Comparison of ENCODE assay signal across 1 cellular context in genomic region chr7:129824291-129825004, GRCh38.
TF ChIP-seq lines count a peak whose summit lies in the region.

No MANE protein-coding gene starts in this region.

TF ChIP-seq in HepG2, 621 proteins besides CTCF, POLR2A, EP300 and RAD21 (continued from another document):
- no peak for TF ChIP-seq POGK (CRISPR knock-in tag; conservative IDR thresholded peaks at IDR 0.05)
- TF ChIP-seq, protein P1, sequence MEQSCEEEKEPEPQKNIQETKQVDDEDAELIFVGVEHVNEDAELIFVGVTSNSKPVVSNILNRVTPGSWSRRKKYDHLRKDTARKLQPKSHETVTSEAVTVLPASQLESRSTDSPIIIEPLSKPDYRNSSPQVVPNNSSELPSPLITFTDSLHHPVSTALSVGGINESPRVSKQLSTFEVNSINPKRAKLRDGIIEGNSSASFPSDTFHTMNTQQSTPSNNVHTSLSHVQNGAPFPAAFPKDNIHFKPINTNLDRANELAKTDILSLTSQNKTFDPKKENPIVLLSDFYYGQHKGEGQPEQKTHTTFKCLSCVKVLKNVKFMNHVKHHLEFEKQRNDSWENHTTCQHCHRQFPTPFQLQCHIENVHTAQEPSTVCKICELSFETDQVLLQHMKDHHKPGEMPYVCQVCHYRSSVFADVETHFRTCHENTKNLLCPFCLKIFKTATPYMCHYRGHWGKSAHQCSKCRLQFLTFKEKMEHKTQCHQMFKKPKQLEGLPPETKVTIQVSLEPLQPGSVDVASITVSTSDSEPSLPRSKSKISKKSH (CRISPR knock-in tag; IDR thresholded peaks at IDR 0.05; ENCODE audit: borderline replicate concordance), result 0 out of 2 replicates have a peak, but pooled peaks have one; percentile 9
- no peak for TF ChIP-seq ZNF326 (CRISPR knock-in tag; IDR thresholded peaks at IDR 0.05; ENCODE audit: borderline replicate concordance)
- TF ChIP-seq KDM3A (CRISPR knock-in tag; IDR thresholded peaks at IDR 0.05; ENCODE audit: low read depth), result peak; percentile 53; the same call in 1 of the 2 replicates
- no peak for TF ChIP-seq HNRNPK (IDR thresholded peaks at IDR 0.05; ENCODE audit: low read depth, low read length, poor library complexity, severe bottlenecking)
- TF ChIP-seq XRCC5 (optimal IDR thresholded peaks at IDR 0.05; ENCODE audit: low read length), result peak; percentile 31
- TF ChIP-seq MAX (IDR thresholded peaks at IDR 0.05), result no peak
- no peak for TF ChIP-seq FIP1L1 (IDR thresholded peaks at IDR 0.05; ENCODE audit: borderline replicate concordance, insufficient read depth, low read depth, low read length)
- no peak for TF ChIP-seq ZNF775 (CRISPR knock-in tag; IDR thresholded peaks at IDR 0.05; ENCODE audit: borderline replicate concordance)
- TF ChIP-seq, protein P2, sequence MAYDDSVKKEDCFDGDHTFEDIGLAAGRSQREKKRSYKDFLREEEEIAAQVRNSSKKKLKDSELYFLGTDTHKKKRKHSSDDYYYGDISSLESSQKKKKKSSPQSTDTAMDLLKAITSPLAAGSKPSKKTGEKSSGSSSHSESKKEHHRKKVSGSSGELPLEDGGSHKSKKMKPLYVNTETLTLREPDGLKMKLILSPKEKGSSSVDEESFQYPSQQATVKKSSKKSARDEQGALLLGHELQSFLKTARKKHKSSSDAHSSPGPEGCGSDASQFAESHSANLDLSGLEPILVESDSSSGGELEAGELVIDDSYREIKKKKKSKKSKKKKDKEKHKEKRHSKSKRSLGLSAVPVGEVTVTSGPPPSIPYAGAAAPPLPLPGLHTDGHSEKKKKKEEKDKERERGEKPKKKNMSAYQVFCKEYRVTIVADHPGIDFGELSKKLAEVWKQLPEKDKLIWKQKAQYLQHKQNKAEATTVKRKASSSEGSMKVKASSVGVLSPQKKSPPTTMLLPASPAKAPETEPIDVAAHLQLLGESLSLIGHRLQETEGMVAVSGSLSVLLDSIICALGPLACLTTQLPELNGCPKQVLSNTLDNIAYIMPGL (CRISPR knock-in tag; IDR thresholded peaks at IDR 0.05; ENCODE audit: borderline replicate concordance in 1 of 2, low read depth in 1 of 2), result no peak
- TF ChIP-seq FOXM1 (CRISPR knock-in tag; IDR thresholded peaks at IDR 0.05), result no peak
- TF ChIP-seq, protein P3, sequence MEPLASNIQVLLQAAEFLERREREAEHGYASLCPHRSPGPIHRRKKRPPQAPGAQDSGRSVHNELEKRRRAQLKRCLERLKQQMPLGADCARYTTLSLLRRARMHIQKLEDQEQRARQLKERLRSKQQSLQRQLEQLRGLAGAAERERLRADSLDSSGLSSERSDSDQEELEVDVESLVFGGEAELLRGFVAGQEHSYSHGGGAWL (CRISPR knock-in tag; IDR thresholded peaks at IDR 0.05), result no peak
- no peak for TF ChIP-seq ZNF607 (CRISPR knock-in tag; IDR thresholded peaks at IDR 0.05; ENCODE audit: borderline replicate concordance)
- TF ChIP-seq KLF16 (CRISPR knock-in tag; IDR thresholded peaks at IDR 0.05), result 0 out of 4 replicates have a peak, but pooled peaks of 1 of the 2 experiments have one; percentile 27
- no peak for TF ChIP-seq SMC3 (IDR thresholded peaks at IDR 0.05; ENCODE audit: low read length)
- no peak for TF ChIP-seq ARID5B (CRISPR knock-in tag; IDR thresholded peaks at IDR 0.05)
- TF ChIP-seq, protein P4, sequence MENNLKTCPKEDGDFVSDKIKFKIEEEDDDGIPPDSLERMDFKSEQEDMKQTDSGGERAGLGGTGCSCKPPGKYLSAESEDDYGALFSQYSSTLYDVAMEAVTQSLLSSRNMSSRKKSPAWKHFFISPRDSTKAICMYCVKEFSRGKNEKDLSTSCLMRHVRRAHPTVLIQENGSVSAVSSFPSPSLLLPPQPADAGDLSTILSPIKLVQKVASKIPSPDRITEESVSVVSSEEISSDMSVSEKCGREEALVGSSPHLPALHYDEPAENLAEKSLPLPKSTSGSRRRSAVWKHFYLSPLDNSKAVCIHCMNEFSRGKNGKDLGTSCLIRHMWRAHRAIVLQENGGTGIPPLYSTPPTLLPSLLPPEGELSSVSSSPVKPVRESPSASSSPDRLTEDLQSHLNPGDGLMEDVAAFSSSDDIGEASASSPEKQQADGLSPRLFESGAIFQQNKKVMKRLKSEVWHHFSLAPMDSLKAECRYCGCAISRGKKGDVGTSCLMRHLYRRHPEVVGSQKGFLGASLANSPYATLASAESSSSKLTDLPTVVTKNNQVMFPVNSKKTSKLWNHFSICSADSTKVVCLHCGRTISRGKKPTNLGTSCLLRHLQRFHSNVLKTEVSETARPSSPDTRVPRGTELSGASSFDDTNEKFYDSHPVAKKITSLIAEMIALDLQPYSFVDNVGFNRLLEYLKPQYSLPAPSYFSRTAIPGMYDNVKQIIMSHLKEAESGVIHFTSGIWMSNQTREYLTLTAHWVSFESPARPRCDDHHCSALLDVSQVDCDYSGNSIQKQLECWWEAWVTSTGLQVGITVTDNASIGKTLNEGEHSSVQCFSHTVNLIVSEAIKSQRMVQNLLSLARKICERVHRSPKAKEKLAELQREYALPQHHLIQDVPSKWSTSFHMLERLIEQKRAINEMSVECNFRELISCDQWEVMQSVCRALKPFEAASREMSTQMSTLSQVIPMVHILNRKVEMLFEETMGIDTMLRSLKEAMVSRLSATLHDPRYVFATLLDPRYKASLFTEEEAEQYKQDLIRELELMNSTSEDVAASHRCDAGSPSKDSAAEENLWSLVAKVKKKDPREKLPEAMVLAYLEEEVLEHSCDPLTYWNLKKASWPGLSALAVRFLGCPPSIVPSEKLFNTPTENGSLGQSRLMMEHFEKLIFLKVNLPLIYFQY (CRISPR knock-in tag; IDR thresholded peaks at IDR 0.05; ENCODE audit: borderline replicate concordance), result no peak
- no peak for TF ChIP-seq ZNF468 (CRISPR knock-in tag; IDR thresholded peaks at IDR 0.05)
- 0 out of 2 replicates have a peak, but pooled peaks have one; percentile 29 for TF ChIP-seq ZMYM4 (CRISPR knock-in tag; IDR thresholded peaks at IDR 0.05)
- no peak for TF ChIP-seq ZFP62 (CRISPR knock-in tag; IDR thresholded peaks at IDR 0.05)
- TF ChIP-seq ZZZ3 (CRISPR knock-in tag; IDR thresholded peaks at IDR 0.05; ENCODE audit: borderline replicate concordance), result no peak
- no peak for TF ChIP-seq PAX8 (CRISPR knock-in tag; IDR thresholded peaks at IDR 0.05; ENCODE audit: borderline replicate concordance)
- TF ChIP-seq RAD51 (IDR thresholded peaks at IDR 0.05; ENCODE audit: borderline replicate concordance), result no peak
- 0 out of 2 replicates have a peak, but pooled peaks have one; percentile 34 for TF ChIP-seq MTF2 (CRISPR knock-in tag; IDR thresholded peaks at IDR 0.05; ENCODE audit: borderline replicate concordance)
- 0 out of 2 replicates have a peak, but pooled peaks have one; percentile 30 for TF ChIP-seq ZNF724P (CRISPR knock-in tag; IDR thresholded peaks at IDR 0.05; ENCODE audit: borderline replicate concordance)
- TF ChIP-seq, protein P5, sequence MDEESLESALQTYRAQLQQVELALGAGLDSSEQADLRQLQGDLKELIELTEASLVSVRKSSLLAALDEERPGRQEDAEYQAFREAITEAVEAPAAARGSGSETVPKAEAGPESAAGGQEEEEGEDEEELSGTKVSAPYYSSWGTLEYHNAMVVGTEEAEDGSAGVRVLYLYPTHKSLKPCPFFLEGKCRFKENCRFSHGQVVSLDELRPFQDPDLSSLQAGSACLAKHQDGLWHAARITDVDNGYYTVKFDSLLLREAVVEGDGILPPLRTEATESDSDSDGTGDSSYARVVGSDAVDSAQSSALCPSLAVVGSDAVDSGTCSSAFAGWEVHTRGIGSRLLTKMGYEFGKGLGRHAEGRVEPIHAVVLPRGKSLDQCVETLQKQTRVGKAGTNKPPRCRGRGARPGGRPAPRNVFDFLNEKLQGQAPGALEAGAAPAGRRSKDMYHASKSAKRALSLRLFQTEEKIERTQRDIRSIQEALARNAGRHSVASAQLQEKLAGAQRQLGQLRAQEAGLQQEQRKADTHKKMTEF (CRISPR knock-in tag; IDR thresholded peaks at IDR 0.05), result no peak
- no peak for TF ChIP-seq MBD4 (IDR thresholded peaks at IDR 0.05; ENCODE audit: borderline replicate concordance, low read length)
- TF ChIP-seq, protein P6, sequence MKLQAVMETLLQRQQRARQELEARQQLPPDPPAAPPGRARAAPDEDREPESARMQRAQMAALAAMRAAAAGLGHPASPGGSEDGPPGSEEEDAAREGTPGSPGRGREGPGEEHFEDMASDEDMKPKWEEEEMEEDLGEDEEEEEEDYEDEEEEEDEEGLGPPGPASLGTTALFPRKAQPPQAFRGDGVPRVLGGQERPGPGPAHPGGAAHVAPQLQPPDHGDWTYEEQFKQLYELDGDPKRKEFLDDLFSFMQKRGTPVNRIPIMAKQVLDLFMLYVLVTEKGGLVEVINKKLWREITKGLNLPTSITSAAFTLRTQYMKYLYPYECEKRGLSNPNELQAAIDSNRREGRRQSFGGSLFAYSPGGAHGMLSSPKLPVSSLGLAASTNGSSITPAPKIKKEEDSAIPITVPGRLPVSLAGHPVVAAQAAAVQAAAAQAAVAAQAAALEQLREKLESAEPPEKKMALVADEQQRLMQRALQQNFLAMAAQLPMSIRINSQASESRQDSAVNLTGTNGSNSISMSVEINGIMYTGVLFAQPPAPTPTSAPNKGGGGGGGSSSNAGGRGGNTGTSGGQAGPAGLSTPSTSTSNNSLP (IDR thresholded peaks at IDR 0.05; ENCODE audit: low read depth, low read length), result no peak
TF ChIP-seq in HepG2: peak in this region for 7.
